21 cellular contexts compared by ENCODE assay signal in the genomic region with DNA sequence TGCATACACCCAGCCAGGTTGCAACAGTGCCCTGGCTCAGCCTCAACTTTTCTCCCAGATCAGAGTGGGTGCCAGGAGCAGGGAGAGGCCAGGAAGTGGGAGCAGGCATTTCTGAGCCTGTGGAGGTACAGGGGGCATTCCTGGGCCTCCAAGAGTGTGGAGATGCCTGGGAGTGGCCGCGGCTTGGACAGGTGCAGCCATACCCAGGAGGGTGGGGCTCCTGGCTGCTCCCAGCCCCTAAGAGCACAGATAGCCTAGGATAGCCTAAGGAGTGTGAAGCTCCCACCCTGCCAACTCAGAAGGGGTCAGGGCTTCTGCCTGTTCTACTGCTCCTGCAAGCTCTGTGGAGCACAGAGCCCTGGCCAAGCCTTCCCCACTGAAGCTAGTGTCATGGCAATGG.
DNase-seq lines count a peak whose midpoint lies in the region; ATAC-seq, FAIRE-seq and TF ChIP-seq lines count a peak whose summit lies in the region.
"Had no signal": no experiment of that assay in that cellular context is flagged by ENCODE, and none has a peak within 500 bp of the region (broad histone marks: within the 10 kb centered on the region; RNA-seq: fewer than 3 reads in every experiment).

No MANE protein-coding gene starts in this region.

- H3K4me3 ChIP-seq in left ventricle myocardium inferior, result no peak overlapping the region
- no peak overlapping the region for H3K4me3 ChIP-seq in kidney (ENCODE audit: low read length in 2 of 2)
- H3K4me3 ChIP-seq in upper lobe of right lung, result no peak overlapping the region
- H3K4me3 ChIP-seq: BLaER1 treated with 17β-estradiol and CSF1 and Interleukin-3, amounts not matched to agents 10 nM and 100 nM had no signal

- no peak for FAIRE-seq in kidney (lab: Jason Lieb, UNC)
- FAIRE-seq: A204.1, D721Med, G401.6, GM12891, GM19239 had no signal

- TF ChIP-seq CTCF in left ventricle myocardium inferior (IDR thresholded peaks at IDR 0.05; ENCODE audit: borderline replicate concordance) (no peak), kidney (IDR thresholded peaks at IDR 0.05; ENCODE audit: borderline replicate concordance, extremely low read depth, insufficient read depth) (no peak), upper lobe of right lung (IDR thresholded peaks at IDR 0.05) (no peak)

- intact Hi-C loops in Right ventricle myocardium inferior (cut with DNase I) (no loop called here), left ventricle myocardium inferior (cut with micrococcal nuclease) (no loop called here), kidney (cut with DNase I) (no loop called here), upper lobe of right lung (cut with DNase I) (no loop called here), posterior vena cava (cut with DNase I) (loop anchor here in 1 of 2 donors (5.0 kb wide), 1 partner anchor 1034 kb away; no protein-coding TSS in a partner anchor)

- H3K9ac ChIP-seq in kidney (ENCODE audit: low read length in 2 of 2), result no peak overlapping the region
- H3K9ac ChIP-seq: BLaER1 treated with 17β-estradiol and CSF1 and Interleukin-3, amounts not matched to agents 10 nM and 100 nM had no signal

- peak; percentile 46 for DNase-seq in Right ventricle myocardium inferior (ENCODE audit: missing footprints)
- no peak for DNase-seq in left ventricle myocardium inferior
- DNase-seq in kidney, result peak; percentile 19
- no peak for DNase-seq in upper lobe of right lung
- no peak for DNase-seq in midbrain (lab: John Stamatoyannopoulos, UW)
- no peak for DNase-seq in posterior vena cava (ENCODE audit: low spot score)
- DNase-seq: 8988T; ACHN; Caco-2; Calu3; CD4-positive, alpha-beta T cell; CD8-positive, alpha-beta T cell; DMS79 treated with DMSO at 0.1 percent for 48 hours; GF-D8 had no signal

- ATAC-seq in Right ventricle myocardium inferior (no peak), upper lobe of right lung (peak; percentile 31)
- ATAC-seq: CD8-positive, alpha-beta T cell had no signal

- no peaks in the 10 kb centered on the region for H3K27me3 ChIP-seq in left ventricle myocardium inferior (ENCODE audit: low read depth)
- no peaks in the 10 kb centered on the region for H3K27me3 ChIP-seq in upper lobe of right lung
- H3K27me3 ChIP-seq: BLaER1 treated with 17β-estradiol and CSF1 and Interleukin-3, amounts not matched to agents 10 nM and 100 nM had no signal

- no peaks in the 10 kb centered on the region for H3K4me1 ChIP-seq in left ventricle myocardium inferior
- no peaks in the 10 kb centered on the region for H3K4me1 ChIP-seq in kidney (ENCODE audit: control insufficient read depth in 1 of 2, insufficient read depth in 1 of 2, low read depth in 1 of 2, low read length in 2 of 2)
- no peaks in the 10 kb centered on the region for H3K4me1 ChIP-seq in upper lobe of right lung
- H3K4me1 ChIP-seq: BLaER1 treated with 17β-estradiol and CSF1 and Interleukin-3, amounts not matched to agents 10 nM and 100 nM; Caco-2 had no signal

- H3K36me3 ChIP-seq in left ventricle myocardium inferior (no peaks in the 10 kb centered on the region), kidney (ENCODE audit: control insufficient read depth in 1 of 2, insufficient read depth in 2 of 2, low read length in 2 of 2) (no peaks in the 10 kb centered on the region), upper lobe of right lung (no peaks in the 10 kb centered on the region)
- H3K36me3 ChIP-seq: BLaER1 treated with 17β-estradiol and CSF1 and Interleukin-3, amounts not matched to agents 10 nM and 100 nM had no signal

- no peak overlapping the region for H3K27ac ChIP-seq in left ventricle myocardium inferior (replicated peaks)
- no peak overlapping the region for H3K27ac ChIP-seq in kidney (ENCODE audit: low read depth in 2 of 2, low read length in 2 of 2)
- no peak overlapping the region for H3K27ac ChIP-seq in upper lobe of right lung
- H3K27ac ChIP-seq: BLaER1 treated with 17β-estradiol and CSF1 and Interleukin-3, amounts not matched to agents 10 nM and 100 nM; C4-2B had no signal

- H3K9me3 ChIP-seq in left ventricle myocardium inferior (replicated peaks) (peaks cover 55% of the 10 kb centered on the region), kidney (ENCODE audit: control insufficient read depth in 1 of 2, low read length in 2 of 2) (peaks cover 0 to 13% of the 10 kb centered on the region in 2 donors), upper lobe of right lung (no peaks in the 10 kb centered on the region)
- H3K9me3 ChIP-seq: Caco-2 had no signal

Comparison
In these comparisons a context has a peak if more than half of its experiments do, and no peak if none do; other contexts are left out.
1. DNase-seq: peak in Right ventricle myocardium inferior (single experiment) and kidney (single experiment); none in left ventricle myocardium inferior (single experiment), upper lobe of right lung (single experiment), midbrain (single experiment) and posterior vena cava (single experiment).